17 cellular contexts compared by ENCODE assay signal in the genomic region with DNA sequence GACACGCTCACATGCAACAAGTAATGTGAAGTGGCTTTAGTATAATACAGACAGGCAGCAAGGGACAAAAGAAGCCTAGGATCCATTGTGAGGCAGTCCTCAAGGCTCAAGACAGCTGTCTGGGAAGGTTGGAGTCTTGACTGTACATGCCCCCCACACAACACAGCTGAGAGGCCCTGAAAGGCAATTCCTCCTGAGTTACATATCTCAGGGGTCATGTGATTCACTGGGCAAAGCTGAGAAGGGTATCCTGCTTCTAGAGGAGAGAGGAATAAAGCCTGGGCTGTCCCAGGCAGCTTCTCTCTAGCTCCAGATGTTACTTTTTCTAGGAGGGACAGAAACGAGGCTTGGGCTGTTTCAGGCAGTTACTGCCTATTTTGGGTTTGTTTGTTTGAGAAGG. TPM values are rescaled to one million over a fixed set of nuclear protein-coding genes. Genes with fewer than 3 reads are reported as not detected.
"Had no signal": no experiment of that assay in that cellular context is flagged by ENCODE, and none has a peak within 500 bp of the region (broad histone marks: within the 10 kb centered on the region; RNA-seq: fewer than 3 reads in every experiment).

No MANE protein-coding gene starts in this region.

- H3K27ac Mint-ChIP-seq: activated CD4-positive, alpha-beta T cell treated with anti-CD3 and anti-CD28 coated beads for 36 hours; activated naive CD8-positive, alpha-beta T cell treated with anti-CD3 and anti-CD28 coated beads for 36 hours; natural killer cell treated with Interleukin-12 subunit alpha and Interleukin-12 subunit beta and Interleukin-15 and Interleukin-18, amount 100 ng/mL, for 72 hours had no signal

- H3K4me1 Mint-ChIP-seq: activated CD4-positive, alpha-beta T cell treated with anti-CD3 and anti-CD28 coated beads for 36 hours; activated naive CD8-positive, alpha-beta T cell treated with anti-CD3 and anti-CD28 coated beads for 36 hours; central memory CD8-positive, alpha-beta T cell had no signal

- H3K36me3 ChIP-seq: tibial artery had no signal

- H3K27me3 Mint-ChIP-seq: activated CD4-positive, alpha-beta T cell treated with anti-CD3 and anti-CD28 coated beads for 36 hours; activated naive CD8-positive, alpha-beta T cell treated with anti-CD3 and anti-CD28 coated beads for 36 hours; central memory CD8-positive, alpha-beta T cell had no signal

- H3K4me3 Mint-ChIP-seq: activated CD4-positive, alpha-beta T cell treated with anti-CD3 and anti-CD28 coated beads for 36 hours; activated naive CD8-positive, alpha-beta T cell treated with anti-CD3 and anti-CD28 coated beads for 36 hours; central memory CD8-positive, alpha-beta T cell; natural killer cell treated with Interleukin-12 subunit alpha and Interleukin-12 subunit beta and Interleukin-15 and Interleukin-18, amount 100 ng/mL, for 72 hours had no signal

- H3K4me3 ChIP-seq: body of pancreas, tibial artery had no signal

- H3K27ac ChIP-seq: body of pancreas, tibial artery had no signal

- H3K27me3 ChIP-seq: body of pancreas, tibial artery had no signal

- H3K9me3 Mint-ChIP-seq: activated naive CD8-positive, alpha-beta T cell treated with anti-CD3 and anti-CD28 coated beads for 36 hours; central memory CD8-positive, alpha-beta T cell; natural killer cell treated with Interleukin-12 subunit alpha and Interleukin-12 subunit beta and Interleukin-15 and Interleukin-18, amount 100 ng/mL, for 72 hours had no signal

- H3K36me3 Mint-ChIP-seq: activated naive CD8-positive, alpha-beta T cell treated with anti-CD3 and anti-CD28 coated beads for 36 hours; natural killer cell treated with Interleukin-12 subunit alpha and Interleukin-12 subunit beta and Interleukin-15 and Interleukin-18, amount 100 ng/mL, for 72 hours had no signal

- ATAC-seq: activated CD4-positive, alpha-beta T cell treated with anti-CD3 and anti-CD28 coated beads for 36 hours; body of pancreas; esophagus mucosa; left cardiac atrium; natural killer cell treated with Interleukin-12 subunit alpha and Interleukin-12 subunit beta and Interleukin-15 and Interleukin-18, amount 100 ng/mL, for 72 hours; stimulated activated naive CD8-positive, alpha-beta T cell treated with anti-CD3 and anti-CD28 coated beads, Interleukin-15, Interleukin-2, amounts not matched to agents 100 U/mL and 50 U/mL, for 24 hours had no signal

- H3K9me3 ChIP-seq: body of pancreas, tibial artery had no signal

- DNase-seq: activated CD4-positive, alpha-beta T cell treated with anti-CD3 and anti-CD28 coated beads for 36 hours; activated CD4-positive, alpha-beta T cell treated with anti-CD3 and anti-CD28 coated beads, Interleukin-2, amount 50 U/mL, for 48 hours; activated naive CD8-positive, alpha-beta T cell treated with anti-CD3 and anti-CD28 coated beads for 36 hours; amygdala; body of pancreas; cortex of kidney; left cardiac atrium; mesendoderm; occipital lobe; stimulated activated CD4-positive, alpha-beta T cell treated with anti-CD3 and anti-CD28 coated beads, Interleukin-2, amount 100 ng/mL, for 24 hours; stimulated activated naive CD8-positive, alpha-beta T cell treated with anti-CD3 and anti-CD28 coated beads, Interleukin-15, Interleukin-2, amounts not matched to agents 100 U/mL and 50 U/mL, for 24 hours; substantia nigra; T-helper 2 cell; tibial artery had no signal

RNA-seq across cellular contexts. Expression of gene CD1D, which starts 39.8 kb away (rescaled TPM):
- total RNA-seq: activated naive CD8-positive, alpha-beta T cell treated with anti-CD3 and anti-CD28 coated beads for 36 hours; natural killer cell treated with Interleukin-12 subunit alpha and Interleukin-12 subunit beta and Interleukin-15 and Interleukin-18, amount 100 ng/mL, for 72 hours had no signal
